ENCODE assay signal across 9 cellular contexts in the genomic region with DNA sequence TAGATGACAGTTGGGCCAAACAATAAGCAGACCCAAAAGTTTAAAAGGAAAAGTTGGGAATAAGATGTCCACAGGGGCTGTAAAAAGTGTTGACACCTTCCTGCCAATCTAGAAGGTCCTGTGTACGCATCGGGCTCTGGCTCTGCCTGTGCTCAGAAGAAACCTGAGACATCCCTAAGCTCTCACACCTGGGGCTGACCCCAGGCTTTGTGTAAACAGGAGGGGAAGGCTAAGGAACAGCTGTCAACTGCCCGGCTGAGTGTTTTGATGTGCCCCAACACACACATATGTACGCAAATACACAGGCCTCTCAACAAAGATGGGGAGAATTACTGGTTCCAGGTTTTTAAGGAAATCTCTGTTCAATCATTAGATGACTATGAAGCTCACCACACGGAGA. TPM values are rescaled to one million over a fixed set of nuclear protein-coding genes. Genes with fewer than 3 reads are reported as not detected.
DNase-seq lines count a peak whose midpoint lies in the region; ATAC-seq and TF ChIP-seq lines count a peak whose summit lies in the region.
"Had no signal": no experiment of that assay in that cellular context is flagged by ENCODE, and none has a peak within 500 bp of the region (broad histone marks: within the 10 kb centered on the region; RNA-seq: fewer than 3 reads in every experiment).

No MANE protein-coding gene starts in this region.

- H3K36me3 ChIP-seq in breast epithelium (no peaks in the 10 kb centered on the region), spleen (no peaks in the 10 kb centered on the region), thyroid gland (no peaks in the 10 kb centered on the region)
- H3K36me3 ChIP-seq: upper lobe of left lung had no signal

- CTCF ChIA-PET in MCF 10A (lab: Yijun Ruan, JAX): interaction anchor here (0.7 to 1.0 kb wide), 3 partner anchors 65 to 129 kb away, joined by 3 to 4 read pairs (median 3); no protein-coding TSS in a partner anchor

- DNase-seq in MCF 10A (ENCODE audit: unreplicated experiment) (peak; percentile 46), breast epithelium (ENCODE audit: low spot score in 2 of 2) (no peak), NCI-H2029 treated with DMSO at 0.1 percent for 48 hours (lab: John Stamatoyannopoulos, UW) (peak; percentile 78), spleen (peak; percentile 74), G401 (ENCODE audit: low spot score) (no peak), thyroid gland (no peak), AG08396 (ENCODE audit: low spot score) (no peak)
- no peak for DNase-seq in central memory CD8-positive, alpha-beta T cell (ENCODE audit: low spot score in 2 of 2)
- DNase-seq: upper lobe of left lung had no signal

- H3K27ac Mint-ChIP-seq in MCF 10A (ENCODE audit: low read depth, unreplicated experiment): no peak overlapping the region
- peak overlapping the region; percentile 25 for H3K27ac Mint-ChIP-seq in central memory CD8-positive, alpha-beta T cell (ENCODE audit: low read depth)

- peaks cover 19% of the 10 kb centered on the region for H3K4me1 Mint-ChIP-seq in MCF 10A (ENCODE audit: insufficient read depth, unreplicated experiment)
- H3K4me1 Mint-ChIP-seq in central memory CD8-positive, alpha-beta T cell: peaks cover 82% of the 10 kb centered on the region

- H3K4me3 Mint-ChIP-seq in MCF 10A (ENCODE audit: unreplicated experiment): no peak overlapping the region
- H3K4me3 Mint-ChIP-seq in central memory CD8-positive, alpha-beta T cell: no peak overlapping the region

- no peak for TF ChIP-seq POLR2A in breast epithelium (IDR thresholded peaks at IDR 0.05)
- TF ChIP-seq POLR2A in spleen (IDR thresholded peaks at IDR 0.05): no peak
- no peak for TF ChIP-seq POLR2A in thyroid gland (IDR thresholded peaks at IDR 0.05)

- intact Hi-C loops in MCF 10A (cut with micrococcal nuclease): no loop called here
- intact Hi-C loops in breast epithelium (cut with DNase I; ENCODE audit: low total_unique reads): no loop called here
- intact Hi-C loops in spleen (cut with DNase I; ENCODE audit: low total_unique reads): no loop called here
- intact Hi-C loops in thyroid gland (cut with DNase I): no loop called here

- TF ChIP-seq CTCF in MCF 10A (IDR thresholded peaks at IDR 0.05; ENCODE audit: unreplicated experiment) (no peak), breast epithelium (IDR thresholded peaks at IDR 0.05) (no peak), spleen (IDR thresholded peaks at IDR 0.05 in 8 of 11, conservative IDR thresholded peaks at IDR 0.05 in 3 of 11) (no peak), thyroid gland (IDR thresholded peaks at IDR 0.05) (no peak)

- POLR2A ChIA-PET in MCF 10A (lab: Yijun Ruan, JAX): interaction anchor here (0.7 to 1.9 kb wide), 5 partner anchors 17 to 333 kb away, joined by 3 to 4 read pairs (median 3); no protein-coding TSS in a partner anchor

- in situ Hi-C loops in G401 (cut with HindIII; ENCODE audit: low sequenced_read_pairs): no loop called here

- H3K4me1 ChIP-seq in breast epithelium (peaks cover 4 to 16% of the 10 kb centered on the region in 2 donors), spleen (peaks cover 31 to 76% (median 65%) of the 10 kb centered on the region in 6 donors), thyroid gland (peaks cover 19 to 21% of the 10 kb centered on the region in 2 donors)

- 49 to 74% (median 65%) methylated on average over 5 of the region's 5 CpGs for WGBS in spleen, 5 donors
- WGBS in thyroid gland, 2 donors: 51 to 60% methylated on average over 5 of the region's 5 CpGs

- no peak overlapping the region for H3K27ac ChIP-seq in breast epithelium
- H3K27ac ChIP-seq in spleen: peak overlapping the region in 5 of 8 donors; percentile 28 to 61 (median 44)
- no peak overlapping the region for H3K27ac ChIP-seq in thyroid gland
- H3K27ac ChIP-seq: upper lobe of left lung had no signal

- H3K4me3 ChIP-seq in breast epithelium (no peak overlapping the region), spleen (no peak overlapping the region), thyroid gland (replicated peaks in 1 of 3) (no peak overlapping the region)
- H3K4me3 ChIP-seq: upper lobe of left lung had no signal

- peaks cover 0 to 3% of the 10 kb centered on the region in 2 donors for H3K9me3 ChIP-seq in breast epithelium
- peaks cover 0 to 5% (median 0%) of the 10 kb centered on the region in 8 donors for H3K9me3 ChIP-seq in spleen
- no peaks in the 10 kb centered on the region for H3K9me3 ChIP-seq in thyroid gland
- H3K9me3 ChIP-seq: upper lobe of left lung had no signal

- no peak for ATAC-seq in central memory CD8-positive, alpha-beta T cell (replicated peaks; ENCODE audit: extremely low read depth, poor library complexity, severe bottlenecking)

- no TSS peak for BruUV-seq in MCF 10A (replicated peaks; lab: Mats Ljungman, UMichigan)

- H3K9me3 Mint-ChIP-seq in MCF 10A (ENCODE audit: unreplicated experiment): no peaks in the 10 kb centered on the region
- H3K9me3 Mint-ChIP-seq in central memory CD8-positive, alpha-beta T cell: no peaks in the 10 kb centered on the region

- no peaks in the 10 kb centered on the region for H3K27me3 Mint-ChIP-seq in MCF 10A (ENCODE audit: insufficient read depth, unreplicated experiment)
- H3K27me3 Mint-ChIP-seq in central memory CD8-positive, alpha-beta T cell: no peaks in the 10 kb centered on the region

- H3K27me3 ChIP-seq in breast epithelium: no peaks in the 10 kb centered on the region
- H3K27me3 ChIP-seq in spleen (replicated peaks in 1 of 7): no peaks in the 10 kb centered on the region
- H3K27me3 ChIP-seq in thyroid gland: no peaks in the 10 kb centered on the region
- H3K27me3 ChIP-seq: upper lobe of left lung had no signal

- H3K36me3 Mint-ChIP-seq in MCF 10A (ENCODE audit: insufficient read depth, unreplicated experiment): no peaks in the 10 kb centered on the region
- no peaks in the 10 kb centered on the region for H3K36me3 Mint-ChIP-seq in central memory CD8-positive, alpha-beta T cell (ENCODE audit: insufficient read depth)

RNA-seq across cellular contexts. Expression of a gene that starts 59.5 kb away (rescaled TPM):
- 42.2 and 42.8 TPM in 2 replicates for total RNA-seq in MCF 10A (2022)
- 10 to 100 TPM; 30.6 to 47.4 (median 41.3) TPM for total RNA-seq in breast epithelium
- 10 to 100 TPM; 54.6 to 74.0 (median 64.8) TPM for total RNA-seq in spleen
- 10 to 100 TPM in 2 of 3 donors, 1 to 10 TPM in 1; 9.2 to 15.2 (median 12.3) TPM for polyA plus RNA-seq in spleen
- total RNA-seq in G401 (2014; rRNA removed; shearing (Covaris generic)): 7.4 and 20.3 TPM in 2 replicates
- 10 to 100 TPM; 28.6 to 47.0 (median 35.2) TPM for total RNA-seq in thyroid gland

Comparison
In these comparisons a context has a peak if more than half of its experiments do, and no peak if none do; other contexts are left out.
1. DNase-seq: peak in MCF 10A (single experiment), NCI-H2029 treated with DMSO at 0.1 percent for 48 hours (single experiment) and spleen (single experiment); none in breast epithelium (0 of 2), central memory CD8-positive, alpha-beta T cell (0 of 2), G401 (single experiment), thyroid gland (0 of 2) and AG08396 (single experiment).
2. H3K27ac ChIP-seq: peak in spleen (5 of 8); none in breast epithelium (0 of 2) and thyroid gland (0 of 3).